8 cellular contexts compared by ENCODE assay signal in the genomic region with DNA sequence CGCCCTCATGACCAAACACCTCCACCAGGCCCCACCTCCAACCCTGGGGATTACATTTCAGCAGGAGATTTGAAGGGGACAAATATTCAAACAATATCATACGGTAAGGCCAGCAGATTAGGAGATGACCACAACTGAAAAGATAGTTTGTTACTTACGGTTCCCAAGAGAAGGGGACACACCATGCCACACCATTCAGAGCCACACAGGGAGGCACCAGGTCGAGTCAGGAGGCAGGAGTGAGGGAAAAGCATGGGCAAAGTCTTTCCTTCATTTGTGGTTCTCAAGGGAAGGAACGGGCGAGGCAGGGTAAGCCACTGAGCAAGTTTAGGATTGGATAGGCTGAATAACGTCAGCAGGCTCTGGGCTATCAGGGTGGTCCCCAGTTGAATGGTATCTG.
"Had no signal": no experiment of that assay in that cellular context is flagged by ENCODE, and none has a peak within 500 bp of the region (broad histone marks: within the 10 kb centered on the region; RNA-seq: fewer than 3 reads in every experiment).

No MANE protein-coding gene starts in this region.

- H3K4me3 ChIP-seq: GM12878 had no signal

- FAIRE-seq: G401.6, GM12878, GM12891, GM12892, GM18507, GM19239 had no signal

- DNase-seq: GDM1, GF-D8 had no signal
